In genomic region chr9:81847181-81847915, GRCh38 we compare ENCODE assay signal across 37 cellular contexts.
"Had no signal": no experiment of that assay in that cellular context is flagged by ENCODE, and none has a peak within 500 bp of the region (broad histone marks: within the 10 kb centered on the region; RNA-seq: fewer than 3 reads in every experiment).

No MANE protein-coding gene starts in this region.

- H3K9me3 Mint-ChIP-seq: activated CD4-positive, alpha-beta memory T cell treated with anti-CD3 and anti-CD28 coated beads for 36 hours; activated CD4-positive, alpha-beta T cell treated with anti-CD3 and anti-CD28 coated beads, Interleukin-2, amount 10 ng/mL, durations not matched to agents 24 days and 14 days; activated naive CD4-positive, alpha-beta T cell treated with anti-CD3 and anti-CD28 coated beads for 36 hours; activated naive CD4-positive, alpha-beta T cell treated with anti-CD3 and anti-CD28 coated beads, Interleukin-2, amount 50 U/mL, for 24 hours; activated naive CD8-positive, alpha-beta T cell treated with anti-CD3 and anti-CD28 coated beads for 36 hours; activated naive CD8-positive, alpha-beta T cell treated with anti-CD3 and anti-CD28 coated beads, Interleukin-2, amount 50 U/mL, for 24 hours; activated T-helper 1 cell treated with anti-CD3 and anti-CD28 coated beads, Interleukin-12 subunit alpha, Interleukin-12 subunit beta, Interleukin-2, Interleukin-4 antibody, amounts not matched to agents 30 ng/mL and 10 ng/mL and 1 ng/mL, durations not matched to agents 14 hours and 24 hours and 36 hours; activated T-helper 2 cell treated with anti-CD3 and anti-CD28 coated beads, Interferon-gamma antibody, Interleukin-2, Interleukin-4, amounts not matched to agents 10 μg/mL and 5 μg/mL and 100 μg/mL, durations not matched to agents 14 hours and 24 hours and 36 hours; endodermal cell; T-helper 1 cell treated with Interleukin-12 subunit alpha and Interleukin-12 subunit beta and Interleukin-4 antibody, amounts not matched to agents 30 μg/mL and 1 μg/mL, for 36 hours had no signal

- H3K36me3 Mint-ChIP-seq: activated CD4-positive, alpha-beta memory T cell treated with anti-CD3 and anti-CD28 coated beads for 36 hours; activated CD8-positive, alpha-beta memory T cell treated with anti-CD3 and anti-CD28 coated beads, Interleukin-2, amount 10 ng/mL, durations not matched to agents 7 days and 5 days; activated naive CD4-positive, alpha-beta T cell treated with anti-CD3 and anti-CD28 coated beads, Interleukin-2, amount 50 U/mL, for 24 hours; activated naive CD8-positive, alpha-beta T cell treated with anti-CD3 and anti-CD28 coated beads for 36 hours; brain had no signal

- ATAC-seq: activated CD4-positive, alpha-beta T cell treated with anti-CD3 and anti-CD28 coated beads for 36 hours; activated CD8-positive, alpha-beta memory T cell treated with anti-CD3 and anti-CD28 coated beads, Interleukin-2, amount 10 ng/mL, durations not matched to agents 7 days and 5 days; activated CD8-positive, alpha-beta T cell treated with anti-CD3 and anti-CD28 coated beads, Interleukin-2, amount 10 ng/mL, durations not matched to agents 7 days and 5 days; activated naive CD8-positive, alpha-beta T cell treated with anti-CD3 and anti-CD28 coated beads, Interleukin-2, amount 50 U/mL, for 24 hours; gastroesophageal sphincter had no signal

- H3K4me1 Mint-ChIP-seq: activated CD4-positive, alpha-beta T cell treated with anti-CD3 and anti-CD28 coated beads for 36 hours; activated CD4-positive, alpha-beta T cell treated with anti-CD3 and anti-CD28 coated beads, Interleukin-2, amount 10 ng/mL, durations not matched to agents 24 days and 14 days; activated CD8-positive, alpha-beta memory T cell treated with anti-CD3 and anti-CD28 coated beads, Interleukin-2, amount 10 ng/mL, durations not matched to agents 7 days and 5 days; activated naive CD4-positive, alpha-beta T cell treated with anti-CD3 and anti-CD28 coated beads, Interleukin-2, amount 50 U/mL, for 24 hours; activated naive CD8-positive, alpha-beta T cell treated with anti-CD3 and anti-CD28 coated beads for 36 hours; activated naive CD8-positive, alpha-beta T cell treated with anti-CD3 and anti-CD28 coated beads, Interleukin-2, amount 50 U/mL, for 24 hours had no signal

- H3K4me3 ChIP-seq: adrenal gland, breast epithelium, cardiac muscle cell, colonic mucosa, dorsolateral prefrontal cortex, esophagus squamous epithelium, gastroesophageal sphincter had no signal

- H3K27ac Mint-ChIP-seq: activated CD4-positive, alpha-beta memory T cell treated with anti-CD3 and anti-CD28 coated beads for 36 hours; activated CD4-positive, alpha-beta T cell treated with anti-CD3 and anti-CD28 coated beads for 36 hours; activated CD4-positive, alpha-beta T cell treated with anti-CD3 and anti-CD28 coated beads, Interleukin-2, amount 10 ng/mL, durations not matched to agents 24 days and 14 days; activated CD8-positive, alpha-beta memory T cell treated with anti-CD3 and anti-CD28 coated beads, Interleukin-2, amount 10 ng/mL, durations not matched to agents 7 days and 5 days; activated CD8-positive, alpha-beta T cell treated with anti-CD3 and anti-CD28 coated beads, Interleukin-2, amount 10 ng/mL, durations not matched to agents 7 days and 5 days; activated naive CD4-positive, alpha-beta T cell treated with anti-CD3 and anti-CD28 coated beads for 36 hours; activated naive CD4-positive, alpha-beta T cell treated with anti-CD3 and anti-CD28 coated beads, Interleukin-2, amount 50 U/mL, for 24 hours; activated naive CD8-positive, alpha-beta T cell treated with anti-CD3 and anti-CD28 coated beads for 36 hours; activated naive CD8-positive, alpha-beta T cell treated with anti-CD3 and anti-CD28 coated beads, Interleukin-2, amount 50 U/mL, for 24 hours; activated T-helper 1 cell treated with anti-CD3 and anti-CD28 coated beads, Interleukin-12 subunit alpha, Interleukin-12 subunit beta, Interleukin-2, Interleukin-4 antibody, amounts not matched to agents 30 ng/mL and 10 ng/mL and 1 ng/mL, durations not matched to agents 14 hours and 24 hours and 36 hours; activated T-helper 2 cell treated with anti-CD3 and anti-CD28 coated beads, Interferon-gamma antibody, Interleukin-2, Interleukin-4, amounts not matched to agents 10 μg/mL and 5 μg/mL and 100 μg/mL, durations not matched to agents 14 hours and 24 hours and 36 hours; brain; endodermal cell; T-helper 1 cell treated with Interleukin-12 subunit alpha and Interleukin-12 subunit beta and Interleukin-4 antibody, amounts not matched to agents 30 μg/mL and 1 μg/mL, for 36 hours had no signal

- H3K4me3 Mint-ChIP-seq: activated CD4-positive, alpha-beta memory T cell treated with anti-CD3 and anti-CD28 coated beads for 36 hours; activated CD4-positive, alpha-beta T cell treated with anti-CD3 and anti-CD28 coated beads for 36 hours; activated CD4-positive, alpha-beta T cell treated with anti-CD3 and anti-CD28 coated beads, Interleukin-2, amount 10 ng/mL, durations not matched to agents 24 days and 14 days; activated CD8-positive, alpha-beta memory T cell treated with anti-CD3 and anti-CD28 coated beads, Interleukin-2, amount 10 ng/mL, durations not matched to agents 7 days and 5 days; activated CD8-positive, alpha-beta T cell treated with anti-CD3 and anti-CD28 coated beads, Interleukin-2, amount 10 ng/mL, durations not matched to agents 7 days and 5 days; activated naive CD4-positive, alpha-beta T cell treated with anti-CD3 and anti-CD28 coated beads for 36 hours; activated naive CD4-positive, alpha-beta T cell treated with anti-CD3 and anti-CD28 coated beads, Interleukin-2, amount 50 U/mL, for 24 hours; activated naive CD8-positive, alpha-beta T cell treated with anti-CD3 and anti-CD28 coated beads for 36 hours; activated naive CD8-positive, alpha-beta T cell treated with anti-CD3 and anti-CD28 coated beads, Interleukin-2, amount 50 U/mL, for 24 hours; activated T-helper 1 cell treated with anti-CD3 and anti-CD28 coated beads, Interleukin-12 subunit alpha, Interleukin-12 subunit beta, Interleukin-2, Interleukin-4 antibody, amounts not matched to agents 30 ng/mL and 10 ng/mL and 1 ng/mL, durations not matched to agents 14 hours and 24 hours and 36 hours; brain; endodermal cell; T-helper 1 cell treated with Interleukin-12 subunit alpha and Interleukin-12 subunit beta and Interleukin-4 antibody, amounts not matched to agents 30 μg/mL and 1 μg/mL, for 36 hours had no signal

- H3K27me3 ChIP-seq: adrenal gland, breast epithelium, colonic mucosa, esophagus squamous epithelium, gastroesophageal sphincter had no signal

- H3K27ac ChIP-seq: adrenal gland, breast epithelium, cardiac muscle cell, colonic mucosa, dorsolateral prefrontal cortex, epithelial cell of prostate, esophagus squamous epithelium had no signal

- H3K9me3 ChIP-seq: adrenal gland, breast epithelium, colonic mucosa, esophagus squamous epithelium, gastroesophageal sphincter had no signal

- H3K4me1 ChIP-seq: breast epithelium, colonic mucosa had no signal

- H3K36me3 ChIP-seq: adrenal gland, breast epithelium, cardiac muscle cell, colonic mucosa, esophagus squamous epithelium, gastroesophageal sphincter had no signal

- DNase-seq: activated CD4-positive, alpha-beta memory T cell treated with anti-CD3 and anti-CD28 coated beads for 36 hours; activated CD4-positive, alpha-beta T cell treated with anti-CD3 and anti-CD28 coated beads for 36 hours; activated CD4-positive, alpha-beta T cell treated with anti-CD3 and anti-CD28 coated beads, Interleukin-2, amount 10 ng/mL, durations not matched to agents 24 days and 14 days; activated CD4-positive, CD25-positive, alpha-beta regulatory T cell; activated CD4-positive, CD25-positive, alpha-beta regulatory T cell treated with anti-CD3 and anti-CD28 coated beads, Interleukin-2, amount 50 U/mL, for 72 hours; activated CD8-positive, alpha-beta memory T cell treated with anti-CD3 and anti-CD28 coated beads, Interleukin-2, amount 10 ng/mL, durations not matched to agents 7 days and 5 days; activated CD8-positive, alpha-beta memory T cell treated with anti-CD3 and anti-CD28 coated beads, Interleukin-2, amount 50 U/mL, for 4 hours; activated CD8-positive, alpha-beta T cell treated with anti-CD3 and anti-CD28 coated beads, Interleukin-2, amount 10 ng/mL, durations not matched to agents 7 days and 5 days; activated effector memory CD4-positive, alpha-beta T cell treated with anti-CD3 and anti-CD28 coated beads, Interleukin-2, amount 50 U/mL, for 16 hours; activated naive CD4-positive, alpha-beta T cell treated with anti-CD3 and anti-CD28 coated beads for 36 hours; activated naive CD8-positive, alpha-beta T cell treated with anti-CD3 and anti-CD28 coated beads for 36 hours; activated naive CD8-positive, alpha-beta T cell treated with anti-CD3 and anti-CD28 coated beads, Interleukin-2, amount 50 U/mL, for 24 hours; activated T-cell treated with anti-CD3 and anti-CD28 coated beads, Interleukin-2, amount 50 U/mL, for 1 hour; activated T-cell treated with anti-CD3 and anti-CD28 coated beads, Interleukin-2, amount 50 U/mL, for 48 hours; adrenal gland; amygdala; aorta; central memory CD4-positive, alpha-beta T cell; cerebellar nuclear complex; colonic mucosa; dorsolateral prefrontal cortex; effector memory CD4-positive, alpha-beta T cell; endodermal cell; esophagus squamous epithelium; foreskin melanocyte; head of caudate nucleus; hippocampal formation; T1000 had no signal

- H3K27me3 Mint-ChIP-seq: activated CD4-positive, alpha-beta memory T cell treated with anti-CD3 and anti-CD28 coated beads for 36 hours; activated CD4-positive, alpha-beta T cell treated with anti-CD3 and anti-CD28 coated beads for 36 hours; activated CD4-positive, alpha-beta T cell treated with anti-CD3 and anti-CD28 coated beads, Interleukin-2, amount 10 ng/mL, durations not matched to agents 24 days and 14 days; activated CD8-positive, alpha-beta memory T cell treated with anti-CD3 and anti-CD28 coated beads, Interleukin-2, amount 10 ng/mL, durations not matched to agents 7 days and 5 days; activated naive CD4-positive, alpha-beta T cell treated with anti-CD3 and anti-CD28 coated beads, Interleukin-2, amount 50 U/mL, for 24 hours; activated naive CD8-positive, alpha-beta T cell treated with anti-CD3 and anti-CD28 coated beads for 36 hours; activated naive CD8-positive, alpha-beta T cell treated with anti-CD3 and anti-CD28 coated beads, Interleukin-2, amount 50 U/mL, for 24 hours; brain had no signal
